In the genomic region with DNA sequence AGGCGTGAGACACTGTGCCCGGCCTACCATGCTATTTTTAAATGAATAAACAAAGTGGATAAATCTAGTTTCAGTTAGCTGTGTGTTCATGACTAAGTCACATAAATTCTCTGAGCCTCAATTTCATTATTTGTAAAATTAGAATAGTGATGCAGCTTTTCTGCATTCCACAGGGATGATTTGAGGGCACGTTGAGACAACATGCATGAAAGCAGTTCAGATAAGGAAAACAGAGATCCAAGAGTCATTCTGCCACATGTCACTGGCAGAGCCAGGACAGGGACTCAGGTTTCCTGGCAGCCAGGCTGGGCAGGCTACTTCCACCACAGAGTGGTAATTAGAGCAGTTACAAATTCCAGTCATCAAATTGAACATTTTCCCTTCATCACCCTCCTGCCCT, we compare ENCODE assay signal across 22 cellular contexts. TPM values are rescaled to one million over a fixed set of nuclear protein-coding genes. Genes with fewer than 3 reads are reported as not detected.
DNase-seq lines count a peak whose midpoint lies in the region; ATAC-seq, FAIRE-seq and TF ChIP-seq lines count a peak whose summit lies in the region.
"Had no signal": no experiment of that assay in that cellular context is flagged by ENCODE, and none has a peak within 500 bp of the region (broad histone marks: within the 10 kb centered on the region; RNA-seq: fewer than 3 reads in every experiment).

No MANE protein-coding gene starts in this region.

- H3K9me1 ChIP-seq in IMR-90 (ENCODE audit: insufficient read depth, low read length) = no peaks in the 10 kb centered on the region

- POLR2A ChIA-PET in IMR-90 (lab: Charles Lee; ENCODE audit: unreplicated experiment) = no interaction called here

- H3K27me3 ChIP-seq in IMR-90 (ENCODE audit: control insufficient read depth, insufficient read depth, low read length) = peaks cover 22% of the 10 kb centered on the region
- H3K27me3 ChIP-seq in astrocyte (ENCODE audit: insufficient read depth, low read length) = peaks cover 17% of the 10 kb centered on the region
- H3K27me3 ChIP-seq in mesenchymal stem cell (ENCODE audit: control insufficient read depth in 1 of 2, insufficient read depth in 1 of 2, low read length in 2 of 2) = peaks cover 18 to 21% of the 10 kb centered on the region in 2 experiments
- H3K27me3 ChIP-seq in right atrium auricular region = no peaks in the 10 kb centered on the region
- H3K27me3 ChIP-seq: SJCRH30 had no signal

- H3K23ac ChIP-seq in IMR-90 (ENCODE audit: low read depth, low read length) (no peak overlapping the region), mesenchymal stem cell (ENCODE audit: low read length in 2 of 2) (no peak overlapping the region)

- H3K56ac ChIP-seq in IMR-90 (ENCODE audit: extremely low read depth, insufficient read depth, low read length) = no peak overlapping the region

- no peaks in the 10 kb centered on the region for H3K79me1 ChIP-seq in IMR-90 (ENCODE audit: low read depth in 1 of 2, low read length in 2 of 2)
- H3K79me1 ChIP-seq in mesenchymal stem cell (replicated peaks; ENCODE audit: low read length, poor library complexity, severe bottlenecking) = no peaks in the 10 kb centered on the region

- no peak overlapping the region for H2AK9ac ChIP-seq in IMR-90 (replicated peaks; ENCODE audit: low read depth, low read length, poor library complexity)

- no peak overlapping the region for H3K9ac ChIP-seq in IMR-90 (ENCODE audit: low read depth, low read length)
- no peak overlapping the region for H3K9ac ChIP-seq in astrocyte (ENCODE audit: low read length)
- peak overlapping the region; percentile 11 for H3K9ac ChIP-seq in mesenchymal stem cell (ENCODE audit: low read length)

- ATAC-seq in IMR-90 (ENCODE audit: low read depth) (no peak), GM18511 (IDR thresholded peaks at IDR 0.05; ENCODE audit: unreplicated experiment) (no peak), GM21447 (IDR thresholded peaks at IDR 0.05; ENCODE audit: unreplicated experiment) (no peak)
- ATAC-seq: activated CD4-positive, alpha-beta T cell treated with anti-CD3 and anti-CD28 coated beads for 36 hours; natural killer cell had no signal

- TF ChIP-seq POLR2A in IMR-90 (IDR thresholded peaks at IDR 0.05; ENCODE audit: low read depth, low read length) (no peak), GM12891 (IDR thresholded peaks at IDR 0.05; ENCODE audit: low read depth, low read length) (no peak)

- no peak overlapping the region for H3K4me3 ChIP-seq in IMR-90 (ENCODE audit: insufficient read depth, low read depth, low read length)
- no peak overlapping the region for H3K4me3 ChIP-seq in astrocyte (ENCODE audit: insufficient read depth, low read depth, low read length)
- H3K4me3 ChIP-seq in mesenchymal stem cell (ENCODE audit: insufficient read depth in 1 of 2, low read depth in 1 of 2, low read length in 2 of 2) = no peak overlapping the region
- H3K4me3 ChIP-seq in right atrium auricular region = no peak overlapping the region
- H3K4me3 ChIP-seq: coronary artery, SJCRH30, transverse colon had no signal

- no peak overlapping the region for H3K27ac Mint-ChIP-seq in astrocyte (ENCODE audit: unreplicated experiment)
- H3K27ac Mint-ChIP-seq: activated CD4-positive, alpha-beta T cell treated with anti-CD3 and anti-CD28 coated beads for 36 hours; progenitor cell of endocrine pancreas had no signal

- no peak overlapping the region for H3K4me3 Mint-ChIP-seq in astrocyte (ENCODE audit: unreplicated experiment)
- H3K4me3 Mint-ChIP-seq: activated CD4-positive, alpha-beta T cell treated with anti-CD3 and anti-CD28 coated beads for 36 hours had no signal

- no peak overlapping the region for H2BK20ac ChIP-seq in IMR-90 (ENCODE audit: low read depth, low read length)

- H2BK5ac ChIP-seq in IMR-90 (ENCODE audit: low read depth, low read length, poor library complexity, severe bottlenecking) (no peak overlapping the region), mesenchymal stem cell (ENCODE audit: low read depth, low read length, poor library complexity, severe bottlenecking) (no peak overlapping the region)

- H3K14ac ChIP-seq in IMR-90 (replicated peaks; ENCODE audit: low read depth, low read length) (no peak overlapping the region), mesenchymal stem cell (ENCODE audit: low read length in 2 of 2) (no peak overlapping the region)

- CTCF ChIA-PET in IMR-90 (lab: Yijun Ruan, JAX) = interaction anchor here (1.4 kb wide), 1 partner anchor 135 kb away, joined by 3 read pairs; no protein-coding TSS in a partner anchor

- dilution Hi-C loops in IMR-90 (cut with HindIII; ENCODE audit: low sequenced_read_pairs, unreplicated experiment) = no loop called here

- in situ Hi-C loops in IMR-90 (cut with MboI; ENCODE audit: low sequenced_read_pairs) = no loop called here

- H3K79me2 ChIP-seq in astrocyte (ENCODE audit: insufficient read depth, low read length) = no peaks in the 10 kb centered on the region

- H2BK120ac ChIP-seq in IMR-90 (ENCODE audit: low read depth, low read length) = no peak overlapping the region
- no peak overlapping the region for H2BK120ac ChIP-seq in mesenchymal stem cell (ENCODE audit: low read depth, low read length)

- peaks cover 2% of the 10 kb centered on the region for H3K4me1 Mint-ChIP-seq in astrocyte (ENCODE audit: low read depth, unreplicated experiment)

- H3K36me3 ChIP-seq in IMR-90 (ENCODE audit: control insufficient read depth, insufficient read depth, low read length) = no peaks in the 10 kb centered on the region
- H3K36me3 ChIP-seq in astrocyte (ENCODE audit: insufficient read depth, low read length) = no peaks in the 10 kb centered on the region
- no peaks in the 10 kb centered on the region for H3K36me3 ChIP-seq in mesenchymal stem cell (ENCODE audit: control insufficient read depth in 1 of 2, insufficient read depth in 2 of 2, low read depth in 1 of 2, low read length in 2 of 2)
- no peaks in the 10 kb centered on the region for H3K36me3 ChIP-seq in right atrium auricular region
- H3K36me3 ChIP-seq: SJCRH30, transverse colon had no signal

- intact Hi-C loops in IMR-90 (cut with micrococcal nuclease) = no loop called here

- H3K18ac ChIP-seq in IMR-90 (ENCODE audit: low read depth, low read length) = no peak overlapping the region
- no peak overlapping the region for H3K18ac ChIP-seq in mesenchymal stem cell (ENCODE audit: low read depth in 1 of 2, low read length in 2 of 2)

- TF ChIP-seq RAD21 in IMR-90 (IDR thresholded peaks at IDR 0.05; ENCODE audit: low read length) = no peak

- H3K27me3 Mint-ChIP-seq in astrocyte (ENCODE audit: low read depth, unreplicated experiment) = peaks cover 2% of the 10 kb centered on the region

- peak; percentile 70 for DNase-seq in EH (ENCODE audit: low read depth)
- peak; percentile 42 for DNase-seq in IMR-90
- peak; percentile 6 for DNase-seq in astrocyte (ENCODE audit: low read depth)
- no peak for DNase-seq in mesenchymal stem cell
- DNase-seq in right atrium auricular region (ENCODE audit: low spot score) = no peak
- no peak for DNase-seq in GM12891 (ENCODE audit: insufficient read length, low spot score)
- DNase-seq: activated CD4-positive, alpha-beta T cell treated with anti-CD3 and anti-CD28 coated beads for 36 hours; activated CD8-positive, alpha-beta memory T cell treated with anti-CD3 and anti-CD28 coated beads, Interleukin-2, amount 50 U/mL, for 48 hours; activated gamma-delta T cell treated with Interleukin-2 at 50 U/mL for 16 hours; DMS 273 treated with DMSO at 0.1 percent for 48 hours; natural killer cell; NCI-H1436 treated with DMSO at 0.1 percent for 48 hours; stimulated activated naive CD4-positive, alpha-beta T cell; T1000; transverse colon had no signal

- H2AK5ac ChIP-seq in IMR-90 (ENCODE audit: low read depth, low read length) (no peak overlapping the region; the same call in 1 of the 2 replicates), mesenchymal stem cell (ENCODE audit: low read length, severe bottlenecking) (no peak overlapping the region)

- no peak overlapping the region for H3K4me2 ChIP-seq in IMR-90 (ENCODE audit: low read depth, low read length)
- H3K4me2 ChIP-seq in astrocyte (ENCODE audit: low read length) = no peak overlapping the region
- H3K4me2 ChIP-seq in mesenchymal stem cell (ENCODE audit: low read length, poor library complexity, severe bottlenecking) = no peak overlapping the region

- H2BK15ac ChIP-seq in IMR-90 (ENCODE audit: low read depth, low read length) (no peak overlapping the region), mesenchymal stem cell (ENCODE audit: low read depth, poor library complexity, severe bottlenecking) (no peak overlapping the region)

- H4K5ac ChIP-seq in IMR-90 (ENCODE audit: low read depth, low read length) = no peak overlapping the region

- H3K4ac ChIP-seq in IMR-90 (ENCODE audit: low read depth, low read length) = no peak overlapping the region
- no peak overlapping the region for H3K4ac ChIP-seq in mesenchymal stem cell (ENCODE audit: low read depth in 1 of 2, low read length in 2 of 2)

- FAIRE-seq in astrocyte (lab: Jason Lieb, UNC) (no peak), GM12891 (lab: Jason Lieb, UNC) (no peak)
- FAIRE-seq: endothelial cell of umbilical vein, HTR-8/SVneo had no signal

- no peak overlapping the region for H2AFZ ChIP-seq in IMR-90 (replicated peaks; ENCODE audit: low read length, poor library complexity)
- H2AFZ ChIP-seq in astrocyte (ENCODE audit: low read depth, low read length) = no peak overlapping the region
- H2AFZ ChIP-seq in mesenchymal stem cell (ENCODE audit: low read depth, low read length) = no peak overlapping the region

- TF ChIP-seq CTCF in IMR-90 (conservative IDR thresholded peaks at IDR 0.05; ENCODE audit: low read depth, low read length) (no peak), astrocyte (IDR thresholded peaks at IDR 0.05; ENCODE audit: insufficient read depth, low read depth, low read length) (no peak), right atrium auricular region (IDR thresholded peaks at IDR 0.05) (no peak)

- H3K4me1 ChIP-seq in IMR-90 (ENCODE audit: control insufficient read depth, insufficient read depth, low read length) (peaks cover 2% of the 10 kb centered on the region; the same call in 1 of the 2 replicates), astrocyte (ENCODE audit: insufficient read depth, low read length) (no peaks in the 10 kb centered on the region), mesenchymal stem cell (ENCODE audit: control insufficient read depth, insufficient read depth, low read depth, low read length) (peaks cover 14% of the 10 kb centered on the region), right atrium auricular region (peaks cover 0 to 13% of the 10 kb centered on the region in 2 donors)

- no peak overlapping the region for H4K8ac ChIP-seq in IMR-90 (ENCODE audit: low read depth in 2 of 2, low read length in 2 of 2)
- no peak overlapping the region for H4K8ac ChIP-seq in mesenchymal stem cell (ENCODE audit: low read length)

- H3K9me3 ChIP-seq in IMR-90 (ENCODE audit: control insufficient read depth, insufficient read depth, low read length) (no peaks in the 10 kb centered on the region), astrocyte (ENCODE audit: insufficient read depth, low read depth, low read length) (no peaks in the 10 kb centered on the region), mesenchymal stem cell (ENCODE audit: control insufficient read depth, low read length) (no peaks in the 10 kb centered on the region), right atrium auricular region (no peaks in the 10 kb centered on the region)
- H3K9me3 ChIP-seq: SJCRH30, transverse colon had no signal

- no peak overlapping the region for H4K91ac ChIP-seq in IMR-90 (ENCODE audit: insufficient read depth, low read depth, low read length)
- H4K91ac ChIP-seq in mesenchymal stem cell (ENCODE audit: low read length) = no peak overlapping the region

- 20% methylated on average over 1 of the region's 3 CpGs; no CpG with 5 or more reads in 1 of the 2 experiments for WGBS in IMR-90 (ENCODE audit: extremely low coverage in 2 of 2, insufficient read length in 1 of 2), 2 experiments
- 58% methylated on average over 1 of the region's 3 CpGs for WGBS in mesenchymal stem cell

- no peak overlapping the region for H2BK12ac ChIP-seq in mesenchymal stem cell (ENCODE audit: low read length in 2 of 2)

- H3K27ac ChIP-seq in IMR-90 (ENCODE audit: insufficient read depth, low read length) (no peak overlapping the region), astrocyte (ENCODE audit: low read depth, low read length) (no peak overlapping the region), mesenchymal stem cell (ENCODE audit: low read length, poor library complexity, severe bottlenecking) (no peak overlapping the region), right atrium auricular region (no peak overlapping the region)
- H3K27ac ChIP-seq: coronary artery, SJCRH30, transverse colon had no signal

- H3K36me3 Mint-ChIP-seq in astrocyte (ENCODE audit: low read depth, unreplicated experiment) = no peaks in the 10 kb centered on the region
- H3K36me3 Mint-ChIP-seq: natural killer cell had no signal

- no peaks in the 10 kb centered on the region for H3K9me3 Mint-ChIP-seq in astrocyte (ENCODE audit: unreplicated experiment)
- H3K9me3 Mint-ChIP-seq: natural killer cell had no signal

- BruUV-seq in IMR-90 (replicated peaks; lab: Mats Ljungman, UMichigan) = no TSS peak

- H4K20me1 ChIP-seq in IMR-90 (ENCODE audit: insufficient read depth, low read length) (no peaks in the 10 kb centered on the region), astrocyte (ENCODE audit: insufficient read depth, low read length) (no peaks in the 10 kb centered on the region)

RNA-seq across cellular contexts. Expression of a gene that starts 2.9 kb away (rescaled TPM):
- 0.36 and 0.56 TPM in 2 replicates for total RNA-seq in IMR-90 (2012; rRNA removed)
- 0.13 and 0.17 TPM in 2 replicates for polyA plus RNA-seq in IMR-90 (2012; rRNA removed)
- polyA plus RNA-seq in IMR-90 (2012; cell fraction: cytosol; rRNA removed) = 0.01 and 0.12 TPM in 2 replicates
- 0.33 TPM in 1 of 2 replicates, not detected in the other for polyA plus RNA-seq in IMR-90 (2012; cell fraction: nucleus; rRNA removed; ENCODE audit: low replicate concordance)
- 6.0 and 7.5 TPM in 2 replicates for total RNA-seq in astrocyte
- polyA plus RNA-seq in mesenchymal stem cell (2013, experiment 1 of 2) = 0.01 TPM
- polyA plus RNA-seq in mesenchymal stem cell (2013, experiment 2 of 2) = 0.01 TPM
- under 1 TPM; 0.22 to 0.75 TPM for total RNA-seq in right atrium auricular region
- 0.04 TPM for polyA plus RNA-seq in GM12891 (2012; ENCODE audit: low read depth, missing spikeins)
- total RNA-seq: endothelial cell of umbilical vein, transverse colon had no signal
- polyA plus RNA-seq: endothelial cell of umbilical vein had no signal

RNA-seq across cellular contexts. Expression of a gene that starts 41.8 kb away (rescaled TPM):
- total RNA-seq in IMR-90 (2012; rRNA removed) = 43.0 and 111 TPM in 2 replicates
- polyA plus RNA-seq in IMR-90 (2012; rRNA removed) = 187 and 261 TPM in 2 replicates
- polyA plus RNA-seq in IMR-90 (2012; cell fraction: cytosol; rRNA removed) = 441 and 716 TPM in 2 replicates
- 72.6 and 129 TPM in 2 replicates for polyA plus RNA-seq in IMR-90 (2012; cell fraction: nucleus; rRNA removed; ENCODE audit: low replicate concordance)
- 63.9 and 79.9 TPM in 2 replicates for total RNA-seq in astrocyte
- polyA plus RNA-seq in mesenchymal stem cell (2013, experiment 1 of 2) = 72.9 TPM
- 74.9 TPM for polyA plus RNA-seq in mesenchymal stem cell (2013, experiment 2 of 2)
- 10 to 100 TPM; 42.9 to 85.1 TPM for total RNA-seq in right atrium auricular region
- 140 TPM for polyA plus RNA-seq in GM12891 (2012; ENCODE audit: low read depth, missing spikeins)

Comparison
In these comparisons a context has a peak if more than half of its experiments do, and no peak if none do; other contexts are left out.
1. DNase-seq: peak in EH (single experiment), IMR-90 (single experiment) and astrocyte (single experiment); none in mesenchymal stem cell (single experiment), right atrium auricular region (single experiment) and GM12891 (single experiment).